22 cellular contexts compared by ENCODE assay signal in genomic region chr14:102345232-102345631, GRCh38. TPM values are rescaled to one million over a fixed set of nuclear protein-coding genes. Genes with fewer than 3 reads are reported as not detected.
DNase-seq lines count a peak whose midpoint lies in the region; ATAC-seq and TF ChIP-seq lines count a peak whose summit lies in the region.
"Had no signal": no experiment of that assay in that cellular context is flagged by ENCODE, and none has a peak within 500 bp of the region (broad histone marks: within the 10 kb centered on the region; RNA-seq: fewer than 3 reads in every experiment).

No MANE protein-coding gene starts in this region.

- no peak overlapping the region for H3K4me3 Mint-ChIP-seq in CD8-positive, alpha-beta T cell
- no peak overlapping the region for H3K4me3 Mint-ChIP-seq in central memory CD8-positive, alpha-beta T cell
- H3K4me3 Mint-ChIP-seq: CD4-positive, CD25-positive, alpha-beta regulatory T cell had no signal

- no peak for DNase-seq in CD8-positive, alpha-beta T cell
- no peak for DNase-seq in central memory CD8-positive, alpha-beta T cell (ENCODE audit: low spot score in 2 of 2)
- DNase-seq in myocyte (ENCODE audit: low read depth) (peak; percentile 5), uterus (no peak), SKM-1 (lab: John Stamatoyannopoulos, UW; ENCODE audit: unreplicated experiment) (no peak)
- DNase-seq: CD4-positive, CD25-positive, alpha-beta regulatory T cell; DND-41; GM23248; IMR-90; MV-4-11; NCI-H1105 treated with DMSO at 0.1 percent for 48 hours; NCI-H2029 treated with DMSO at 0.1 percent for 48 hours; NCI-H226; NCI-H510A treated with DMSO at 0.1 percent for 48 hours; Peyer's patch; SJCRH30 had no signal

- H3K4me3 ChIP-seq in CD8-positive, alpha-beta T cell (ENCODE audit: low read depth, low read length) = no peak overlapping the region
- H3K4me3 ChIP-seq in HEK293 (ENCODE audit: low read depth, low read length) (no peak overlapping the region), uterus (no peak overlapping the region)
- H3K4me3 ChIP-seq: GM12878, GM23248, HAP-1, Peyer's patch, SJCRH30 had no signal

- peaks cover 30% of the 10 kb centered on the region for H3K36me3 ChIP-seq in CD8-positive, alpha-beta T cell (ENCODE audit: insufficient read depth, low read length)
- H3K36me3 ChIP-seq in HEK293 (ENCODE audit: control insufficient read depth in 2 of 2, insufficient read depth in 1 of 2, low read length in 2 of 2) = peaks cover 50 to 72% of the 10 kb centered on the region in 2 experiments
- no peaks in the 10 kb centered on the region for H3K36me3 ChIP-seq in uterus

- no peaks in the 10 kb centered on the region for H3K9me3 ChIP-seq in CD8-positive, alpha-beta T cell (ENCODE audit: low read length)
- H3K9me3 ChIP-seq in HEK293 (ENCODE audit: control insufficient read depth, insufficient read depth, low read depth, low read length) (no peaks in the 10 kb centered on the region), uterus (no peaks in the 10 kb centered on the region)
- H3K9me3 ChIP-seq: HAP-1, Peyer's patch, SJCRH30 had no signal

- H3K27me3 ChIP-seq in CD8-positive, alpha-beta T cell (ENCODE audit: insufficient read depth, low read length) = no peaks in the 10 kb centered on the region
- H3K27me3 ChIP-seq in uterus = no peaks in the 10 kb centered on the region
- H3K27me3 ChIP-seq: Peyer's patch, SJCRH30 had no signal

- H3K36me3 Mint-ChIP-seq in CD8-positive, alpha-beta T cell = peaks cover 86% of the 10 kb centered on the region
- H3K36me3 Mint-ChIP-seq in central memory CD8-positive, alpha-beta T cell (ENCODE audit: insufficient read depth) = peaks cover 45% of the 10 kb centered on the region

- intact Hi-C loops in CD8-positive, alpha-beta T cell (cut with DNase I, micrococcal nuclease) = no loop called here
- intact Hi-C loops in uterus (cut with DNase I; ENCODE audit: low total_unique reads) = no loop called here

- no peak overlapping the region for H3K27ac ChIP-seq in CD8-positive, alpha-beta T cell (ENCODE audit: low read depth, low read length)
- no peak overlapping the region for H3K27ac ChIP-seq in HEK293 (ENCODE audit: extremely low read depth, low read depth, low read length)
- no peak overlapping the region for H3K27ac ChIP-seq in uterus
- H3K27ac ChIP-seq: GM23248, KMS-11, Peyer's patch, SJCRH30 had no signal

- peak overlapping the region; percentile 2 for H3K27ac Mint-ChIP-seq in CD8-positive, alpha-beta T cell
- H3K27ac Mint-ChIP-seq in central memory CD8-positive, alpha-beta T cell (ENCODE audit: low read depth) = peak overlapping the region; percentile 48

- CTCF ChIA-PET in CD8-positive, alpha-beta T cell (lab: Charles Lee) = no interaction called here
- CTCF ChIA-PET in HEK293 (lab: Yijun Ruan, JAX) = no interaction called here

- no peak for TF ChIP-seq POLR2A in uterus (IDR thresholded peaks at IDR 0.05)

- H3K27me3 Mint-ChIP-seq in CD8-positive, alpha-beta T cell (ENCODE audit: low read depth) = no peaks in the 10 kb centered on the region
- no peaks in the 10 kb centered on the region for H3K27me3 Mint-ChIP-seq in central memory CD8-positive, alpha-beta T cell
- H3K27me3 Mint-ChIP-seq: CD4-positive, CD25-positive, alpha-beta regulatory T cell had no signal

- H3K4me1 Mint-ChIP-seq in CD8-positive, alpha-beta T cell (ENCODE audit: low read depth) = no peaks in the 10 kb centered on the region
- H3K4me1 Mint-ChIP-seq in central memory CD8-positive, alpha-beta T cell = no peaks in the 10 kb centered on the region
- H3K4me1 Mint-ChIP-seq: CD4-positive, CD25-positive, alpha-beta regulatory T cell had no signal

- no peak for ATAC-seq in CD8-positive, alpha-beta T cell
- ATAC-seq in central memory CD8-positive, alpha-beta T cell (replicated peaks; ENCODE audit: extremely low read depth, poor library complexity, severe bottlenecking) = no peak
- ATAC-seq in HG03139 (IDR thresholded peaks at IDR 0.05; ENCODE audit: unreplicated experiment) (no peak), GM19351 (IDR thresholded peaks at IDR 0.05; ENCODE audit: unreplicated experiment) (no peak)
- ATAC-seq: GM12878 had no signal

- POLR2A ChIA-PET in CD8-positive, alpha-beta T cell (lab: Charles Lee) = no interaction called here
- POLR2A ChIA-PET in HEK293 (lab: Yijun Ruan, JAX) = no interaction called here

- no peak for TF ChIP-seq CTCF in CD8-positive, alpha-beta T cell (IDR thresholded peaks at IDR 0.05)
- no peak for TF ChIP-seq CTCF in HEK293 (tag by site-specific recombination; IDR thresholded peaks at IDR 0.05)
- no peak for TF ChIP-seq CTCF in uterus (IDR thresholded peaks at IDR 0.05)

- no peaks in the 10 kb centered on the region for H3K9me3 Mint-ChIP-seq in CD8-positive, alpha-beta T cell
- no peaks in the 10 kb centered on the region for H3K9me3 Mint-ChIP-seq in central memory CD8-positive, alpha-beta T cell
- H3K9me3 Mint-ChIP-seq: CD4-positive, CD25-positive, alpha-beta regulatory T cell had no signal

- no peaks in the 10 kb centered on the region for H3K4me1 ChIP-seq in CD8-positive, alpha-beta T cell (ENCODE audit: insufficient read depth, low read length)
- H3K4me1 ChIP-seq in HEK293 (ENCODE audit: control insufficient read depth, insufficient read depth, low read length) (no peaks in the 10 kb centered on the region), uterus (no peaks in the 10 kb centered on the region)
- H3K4me1 ChIP-seq: HAP-1, Peyer's patch, SJCRH30 had no signal

TF ChIP-seq in HEK293, 187 proteins besides CTCF, POLR2A, EP300 and RAD21:
- TF ChIP-seq ZSCAN4 (tag by site-specific recombination; IDR thresholded peaks at IDR 0.05) (no peak), PRDM10 (tag by site-specific recombination; IDR thresholded peaks at IDR 0.05) (peak; percentile 63), ZNF239 (tag by site-specific recombination; IDR thresholded peaks at IDR 0.05) (no peak), ZNF624 (tag by site-specific recombination; IDR thresholded peaks at IDR 0.05) (no peak)

RNA-seq across cellular contexts. Expression of gene CINP, which starts 17.5 kb away (rescaled TPM):
- 10 to 100 TPM; 15.9 to 19.2 TPM for total RNA-seq in CD8-positive, alpha-beta T cell
- 50.2 and 55.5 TPM in 2 replicates for total RNA-seq in myocyte
- polyA plus RNA-seq in myocyte (2012) = 47.7 TPM
- total RNA-seq in uterus = 10 to 100 TPM in 2 of 4 donors, 1 to 10 TPM in 2; 1.5 to 38.2 (median 16.3) TPM

RNA-seq across cellular contexts. Expression of gene TECPR2, which starts 17.5 kb away (rescaled TPM):
- 1 to 10 TPM; 3.4 to 5.8 TPM for total RNA-seq in CD8-positive, alpha-beta T cell
- 11.7 and 15.8 TPM in 2 replicates for total RNA-seq in myocyte
- 11.3 TPM for polyA plus RNA-seq in myocyte (2012)
- total RNA-seq in uterus = 10 to 100 TPM; 14.1 to 43.1 (median 23.8) TPM

RNA-seq across cellular contexts. Expression of gene ZNF839, which starts 25.7 kb away (rescaled TPM):
- total RNA-seq in CD8-positive, alpha-beta T cell = 10 to 100 TPM; 25.9 to 28.1 TPM
- total RNA-seq in myocyte (6.2 and 8.3 TPM in 2 replicates), uterus (10 to 100 TPM in 2 of 4 donors, 1 to 10 TPM in 1, under 1 TPM in 1; 0.29 to 12.8 (median 6.4) TPM)
- 5.8 TPM for polyA plus RNA-seq in myocyte (2012)

RNA-seq across cellular contexts. Expression of gene MOK, which starts 40.3 kb away (rescaled TPM):
- total RNA-seq in CD8-positive, alpha-beta T cell = 1 to 10 TPM; 2.7 to 3.6 TPM
- total RNA-seq in myocyte (24.5 and 45.6 TPM in 2 replicates), uterus (10 to 100 TPM in 2 of 4 donors, 1 to 10 TPM in 2; 1.0 to 23.0 (median 11.9) TPM)
- polyA plus RNA-seq in myocyte (2012) = 24.7 TPM
